In the genomic region with DNA sequence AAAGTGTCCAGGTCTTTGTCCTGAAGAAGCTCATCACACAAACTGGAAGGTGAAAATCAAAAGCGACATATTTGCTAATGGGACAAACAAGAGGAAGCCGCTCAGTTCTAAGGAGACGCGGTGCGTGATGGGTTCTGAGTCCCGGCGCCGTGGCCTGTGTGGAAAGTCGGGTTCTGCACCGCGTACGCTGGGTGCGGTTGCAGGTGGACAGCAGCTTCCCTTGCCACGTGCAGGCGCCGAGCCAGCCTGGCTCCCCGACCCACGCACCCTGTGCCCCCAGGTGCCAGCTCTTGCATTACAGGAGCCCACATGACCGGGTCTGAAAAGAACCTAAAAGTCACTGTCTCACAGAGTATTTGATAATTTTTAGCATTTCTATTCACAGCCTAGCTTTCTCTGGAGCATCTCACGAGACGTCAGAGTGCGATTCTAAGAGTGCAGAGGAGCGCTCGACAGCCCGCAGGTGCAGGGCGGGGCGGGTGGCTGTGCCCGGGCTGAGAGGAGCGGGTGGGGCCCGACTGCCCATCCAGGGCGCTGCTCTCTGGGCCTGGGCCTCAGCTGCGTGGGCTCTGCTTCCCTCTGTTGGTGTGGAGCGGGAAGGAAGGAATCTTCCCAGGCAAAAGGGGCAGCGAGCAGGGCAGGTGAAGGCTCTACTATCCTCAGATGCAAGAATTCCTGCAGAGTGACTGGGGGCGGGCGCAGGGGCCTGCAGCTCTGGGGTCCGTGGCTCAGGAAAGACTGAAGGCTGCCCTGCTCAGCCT, we compare ENCODE assay signal across 1 cellular context.
TF ChIP-seq lines count a peak whose summit lies in the region.

No MANE protein-coding gene starts in this region.

TF ChIP-seq in SK-N-SH treated with all-trans-retinoic acid at 6 μM for 48 hours, 23 proteins besides CTCF, POLR2A, EP300 and RAD21 (continued from another document):
- TF ChIP-seq TSHZ2 (CRISPR knock-in tag; IDR thresholded peaks at IDR 0.05): no peak
